ENCODE assay signal across 11 cellular contexts in the genomic region with DNA sequence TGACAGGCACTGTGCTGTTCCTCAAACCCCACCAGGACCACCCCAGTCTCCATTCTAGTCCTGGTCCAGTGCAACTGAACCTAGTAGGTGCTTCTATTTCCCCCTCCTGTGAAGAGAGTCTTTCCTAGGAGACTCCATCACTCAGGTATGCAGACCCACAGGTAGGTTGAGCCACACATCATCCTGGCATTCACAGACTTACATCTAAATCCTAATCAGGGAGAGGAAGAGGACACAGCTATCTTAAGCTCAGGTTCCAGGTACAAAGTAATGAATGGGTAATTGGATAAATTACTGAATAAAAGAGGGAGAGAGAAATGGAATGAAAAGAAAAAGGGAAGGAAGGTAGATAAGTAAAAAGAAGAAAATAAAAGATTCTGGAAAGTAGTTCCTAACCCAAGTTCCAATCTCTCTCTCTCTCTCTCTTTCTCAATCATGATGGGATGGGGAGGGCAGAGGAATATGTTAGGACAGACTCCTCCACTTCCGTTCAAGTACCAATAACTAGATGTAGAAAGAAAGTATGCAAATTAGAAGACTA.
DNase-seq lines count a peak whose midpoint lies in the region; ATAC-seq and TF ChIP-seq lines count a peak whose summit lies in the region.
"Had no signal": no experiment of that assay in that cellular context is flagged by ENCODE, and none has a peak within 500 bp of the region (broad histone marks: within the 10 kb centered on the region; RNA-seq: fewer than 3 reads in every experiment).

No MANE protein-coding gene starts in this region.

- peak overlapping the region; percentile 7 to 91 (median 62) for H3K27ac ChIP-seq in tibial nerve

- H3K36me3 Mint-ChIP-seq in activated naive CD4-positive, alpha-beta T cell treated with anti-CD3 and anti-CD28 coated beads, Interleukin-2, amount 50 U/mL, for 72 hours: peaks cover 0 to 64% of the 10 kb centered on the region in 2 donors
- H3K36me3 Mint-ChIP-seq in memory B cell: no peaks in the 10 kb centered on the region

- peak overlapping the region; percentile 30 for H3K9ac ChIP-seq in adipocyte (ENCODE audit: low read length)

- peaks cover 0 to 22% of the 10 kb centered on the region in 2 donors for H3K9me3 Mint-ChIP-seq in activated naive CD4-positive, alpha-beta T cell treated with anti-CD3 and anti-CD28 coated beads, Interleukin-2, amount 50 U/mL, for 72 hours
- no peaks in the 10 kb centered on the region for H3K9me3 Mint-ChIP-seq in memory B cell

- H3K9me3 ChIP-seq in adipocyte (ENCODE audit: control insufficient read depth, low read length): no peaks in the 10 kb centered on the region
- H3K9me3 ChIP-seq in tibial nerve: no peaks in the 10 kb centered on the region

- peaks cover 13% of the 10 kb centered on the region for H3K4me1 Mint-ChIP-seq in memory B cell

- H3K36me3 ChIP-seq in adipocyte (ENCODE audit: control insufficient read depth, insufficient read depth, low read length, severe bottlenecking) (no peaks in the 10 kb centered on the region), tibial nerve (no peaks in the 10 kb centered on the region)

- peaks cover 2% of the 10 kb centered on the region for H3K27me3 Mint-ChIP-seq in memory B cell

- peak overlapping the region; percentile 89 to 98 for H3K27ac Mint-ChIP-seq in activated naive CD4-positive, alpha-beta T cell treated with anti-CD3 and anti-CD28 coated beads, Interleukin-2, amount 50 U/mL, for 72 hours
- peak overlapping the region; percentile 85 for H3K27ac Mint-ChIP-seq in memory B cell

- TF ChIP-seq EP300 in tibial nerve (IDR thresholded peaks at IDR 0.05): no peak

- WGBS in tibial nerve, 2 donors: 0 to 3% methylated on average over 1 of the region's 1 CpG

- H3K4me1 ChIP-seq in adipocyte (ENCODE audit: control insufficient read depth, insufficient read depth, low read length): peaks cover 47% of the 10 kb centered on the region
- H3K4me1 ChIP-seq in tibial nerve: peaks cover 0 to 62% (median 31%) of the 10 kb centered on the region in 4 donors

- no peak for ATAC-seq in activated naive CD4-positive, alpha-beta T cell treated with anti-CD3 and anti-CD28 coated beads, Interleukin-2, amount 50 U/mL, for 72 hours
- ATAC-seq in memory B cell (ENCODE audit: low read depth): no peak
- ATAC-seq: HCT116 had no signal

- no peak for TF ChIP-seq CTCF in tibial nerve (IDR thresholded peaks at IDR 0.05)

- no peaks in the 10 kb centered on the region for H3K27me3 ChIP-seq in adipocyte (replicated peaks; ENCODE audit: control insufficient read depth, insufficient read depth, low read length)
- no peaks in the 10 kb centered on the region for H3K27me3 ChIP-seq in tibial nerve

- TF ChIP-seq POLR2A in tibial nerve (IDR thresholded peaks at IDR 0.05): no peak

- H3K4me3 Mint-ChIP-seq in memory B cell: peak overlapping the region; percentile 28

- H3K4me3 ChIP-seq in adipocyte (ENCODE audit: low read length) (no peak overlapping the region), tibial nerve (no peak overlapping the region)

- no peak for DNase-seq in activated naive CD4-positive, alpha-beta T cell treated with anti-CD3 and anti-CD28 coated beads, Interleukin-2, amount 50 U/mL, for 72 hours (ENCODE audit: low spot score in 2 of 2)
- no peak for DNase-seq in activated naive CD4-positive, alpha-beta T cell (lab: John Stamatoyannopoulos, UW)
- DNase-seq in adipocyte (ENCODE audit: low read depth): no peak
- DNase-seq in memory B cell (ENCODE audit: low spot score in 2 of 2): no peak
- DNase-seq in tibial nerve (ENCODE audit: low spot score in 2 of 2): no peak
- no peak for DNase-seq in NCI-H1092 treated with DMSO at 0.1 percent for 48 hours (lab: John Stamatoyannopoulos, UW)
- no peak for DNase-seq in hepatic stellate cell (ENCODE audit: low spot score)
- no peak for DNase-seq in NCI-H1436 treated with DMSO at 0.1 percent for 48 hours (lab: John Stamatoyannopoulos, UW)
- DNase-seq: cerebellar nuclear complex, NCI-H146 had no signal
